In the genomic region with DNA sequence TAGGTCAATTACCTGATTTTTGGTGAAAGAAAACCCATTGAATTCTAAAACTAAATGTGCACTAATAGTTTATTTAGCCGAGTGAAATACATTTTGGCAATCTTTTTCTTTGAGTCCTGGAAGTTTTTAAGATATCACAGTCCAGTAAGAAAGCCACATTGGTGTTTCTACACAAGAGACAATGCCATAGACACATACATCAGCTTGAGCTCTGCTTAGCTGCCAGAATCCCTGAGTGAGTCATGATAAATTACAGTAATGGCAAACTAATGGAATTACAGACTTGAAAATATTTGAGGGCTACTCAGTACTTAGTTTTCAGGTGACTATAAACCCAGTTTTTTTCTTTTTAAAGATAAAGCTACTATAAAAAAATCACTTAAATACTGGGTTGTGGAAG, we compare ENCODE assay signal across 27 cellular contexts.
"Had no signal": no experiment of that assay in that cellular context is flagged by ENCODE, and none has a peak within 500 bp of the region (broad histone marks: within the 10 kb centered on the region; RNA-seq: fewer than 3 reads in every experiment).

No MANE protein-coding gene starts in this region.

- H3K27ac Mint-ChIP-seq: naive thymus-derived CD8-positive, alpha-beta T cell; nephron; stimulated activated memory B cell treated with anti-CD40 and anti-IgM and Interleukin-4, amounts not matched to agents 10 μg/mL and 1 μg/mL and 100 μg/mL, for 72 hours; stimulated activated naive CD8-positive, alpha-beta T cell treated with anti-CD3 and anti-CD28 coated beads, Interleukin-15, amount 100 ng/mL, for 72 hours had no signal

- H3K4me3 ChIP-seq: hepatocyte, lower lobe of right lung, pancreas, prostate gland, right lobe of liver, smooth muscle cell, testis, thyroid gland, transverse colon, upper lobe of left lung, vagina had no signal

- H3K27me3 Mint-ChIP-seq: naive thymus-derived CD8-positive, alpha-beta T cell; stimulated activated memory B cell treated with anti-CD40 and anti-IgM and Interleukin-4, amounts not matched to agents 10 μg/mL and 1 μg/mL and 100 μg/mL, for 72 hours; stimulated activated naive CD8-positive, alpha-beta T cell treated with anti-CD3 and anti-CD28 coated beads, Interleukin-15, amount 100 ng/mL, for 72 hours had no signal

- H3K4me1 ChIP-seq: lower lobe of right lung, pancreas, prostate gland, right lobe of liver, testis, thyroid gland, transverse colon, upper lobe of left lung, vagina had no signal

- H3K36me3 ChIP-seq: lower lobe of right lung, pancreas, prostate gland, right lobe of liver, thyroid gland, transverse colon, upper lobe of left lung, vagina had no signal

- H3K27ac ChIP-seq: hepatocyte, lower lobe of right lung, pancreas, prostate gland, right lobe of liver, testis, thyroid gland, transverse colon, upper lobe of left lung, vagina had no signal

- H3K36me3 Mint-ChIP-seq: stimulated activated memory B cell treated with anti-CD40 and anti-IgM and Interleukin-4, amounts not matched to agents 10 μg/mL and 1 μg/mL and 100 μg/mL, for 72 hours had no signal

- DNase-seq: islet precursor cell; lower lobe of right lung; mammary epithelial cell; mesenchymal stem cell; naive thymus-derived CD8-positive, alpha-beta T cell; nucleus accumbens; pancreas; posterior cingulate gyrus; retina; right lobe of liver; stimulated activated CD4-positive, alpha-beta T cell treated with anti-CD3 and anti-CD28 coated beads, Interleukin-1b, Interleukin-23, amount 100 ng/mL, for 48 hours; stimulated activated CD4-positive, alpha-beta T cell treated with anti-CD3 and anti-CD28 coated beads, Interleukin-2, amount 100 ng/mL, for 48 hours; stimulated activated CD4-positive, alpha-beta T cell treated with anti-CD3 and anti-CD28 coated beads, Interleukin-4, amount 100 ng/mL, for 4 hours; stimulated activated CD8-positive, alpha-beta memory T cell treated with anti-CD3 and anti-CD28 coated beads, Interleukin-4, amount 100 ng/mL, for 48 hours; stimulated activated naive CD4-positive, alpha-beta T cell treated with Interleukin-2 at 50 U/mL for 16 hours; stimulated activated naive CD8-positive, alpha-beta T cell treated with anti-CD3 and anti-CD28 coated beads, Interleukin-15, amount 100 ng/mL, for 72 hours; testis; thyroid gland; transverse colon; upper lobe of left lung had no signal

- H3K4me3 Mint-ChIP-seq: naive thymus-derived CD8-positive, alpha-beta T cell; nephron; neural crest cell; stimulated activated memory B cell treated with anti-CD40 and anti-IgM and Interleukin-4, amounts not matched to agents 10 μg/mL and 1 μg/mL and 100 μg/mL, for 72 hours; stimulated activated naive CD8-positive, alpha-beta T cell treated with anti-CD3 and anti-CD28 coated beads, Interleukin-15, amount 100 ng/mL, for 72 hours had no signal

- H3K9me3 ChIP-seq: pancreas, prostate gland, right lobe of liver, testis, thyroid gland, transverse colon, vagina had no signal

- H3K27me3 ChIP-seq: hepatocyte, pancreas, right lobe of liver, testis, thyroid gland, transverse colon, upper lobe of left lung, vagina had no signal

- H3K4me1 Mint-ChIP-seq: naive thymus-derived CD8-positive, alpha-beta T cell; nephron; neural crest cell; stimulated activated memory B cell treated with anti-CD40 and anti-IgM and Interleukin-4, amounts not matched to agents 10 μg/mL and 1 μg/mL and 100 μg/mL, for 72 hours; stimulated activated naive CD8-positive, alpha-beta T cell treated with anti-CD3 and anti-CD28 coated beads, Interleukin-15, amount 100 ng/mL, for 72 hours had no signal

- ATAC-seq: lower lobe of right lung; naive thymus-derived CD8-positive, alpha-beta T cell; right lobe of liver; stimulated activated memory B cell treated with anti-CD40 and anti-IgM and Interleukin-4, amounts not matched to agents 10 μg/mL and 1 μg/mL and 100 μg/mL, for 72 hours; stimulated activated naive CD8-positive, alpha-beta T cell treated with anti-CD3 and anti-CD28 coated beads, Interleukin-15, amount 100 ng/mL, for 72 hours had no signal
